Comparison of ENCODE assay signal across 9 cellular contexts in genomic region chr14:61925043-61925442, GRCh38.
DNase-seq lines count a peak whose midpoint lies in the region; ATAC-seq and TF ChIP-seq lines count a peak whose summit lies in the region.
"Had no signal": no experiment of that assay in that cellular context is flagged by ENCODE, and none has a peak within 500 bp of the region (broad histone marks: within the 10 kb centered on the region; RNA-seq: fewer than 3 reads in every experiment).

No MANE protein-coding gene starts in this region.

- no peak for TF ChIP-seq POLR2A in GM18505 (IDR thresholded peaks at IDR 0.05; ENCODE audit: borderline replicate concordance, extremely low read depth, insufficient read depth, insufficient read length)

- H3K27ac Mint-ChIP-seq in memory B cell: no peak overlapping the region

- no peaks in the 10 kb centered on the region for H3K9me3 Mint-ChIP-seq in memory B cell

- peaks cover 3% of the 10 kb centered on the region for H3K27me3 Mint-ChIP-seq in memory B cell

- no peak overlapping the region for H3K4me3 Mint-ChIP-seq in memory B cell

- peak; percentile 67 for DNase-seq in EH (ENCODE audit: low read depth)
- DNase-seq in amniotic epithelial cell (ENCODE audit: low read depth): peak; percentile 9
- DNase-seq in memory B cell (ENCODE audit: low spot score in 2 of 2): peak; percentile 14 to 30
- DNase-seq: T1000 had no signal

- H3K36me3 Mint-ChIP-seq in memory B cell: no peaks in the 10 kb centered on the region

- H3K4me1 Mint-ChIP-seq in memory B cell: peaks cover under 1% of the 10 kb centered on the region

- ATAC-seq in HG03066 (IDR thresholded peaks at IDR 0.05; ENCODE audit: low read depth, unreplicated experiment) (peak; percentile 52), memory B cell (ENCODE audit: low read depth) (peak; percentile 77), HG02642 (IDR thresholded peaks at IDR 0.05; ENCODE audit: poor library complexity, unreplicated experiment) (no peak), GM18505 (IDR thresholded peaks at IDR 0.05; ENCODE audit: unreplicated experiment) (no peak), GM18868 (IDR thresholded peaks at IDR 0.05; ENCODE audit: unreplicated experiment) (no peak), GM18907 (IDR thresholded peaks at IDR 0.05; ENCODE audit: unreplicated experiment) (no peak)

Comparison
In these comparisons a context has a peak if more than half of its experiments do, and no peak if none do; other contexts are left out.
1. DNase-seq: peak in every context shown above with its lines; median percentile 67 in EH; 22 in memory B cell; 9 in amniotic epithelial cell.
2. ATAC-seq: peak in HG03066 (single experiment) and memory B cell (single experiment); none in HG02642 (single experiment), GM18505 (single experiment), GM18868 (single experiment) and GM18907 (single experiment).